ENCODE assay signal across 21 cellular contexts in genomic region chr20:37449276-37449675, GRCh38.
A peak's percentile ranks its signal among the peaks of the same experiment; 100 is the strongest.
DNase-seq lines count a peak whose midpoint lies in the region; ATAC-seq and TF ChIP-seq lines count a peak whose summit lies in the region.
"Had no signal": no experiment of that assay in that cellular context is flagged by ENCODE, and none has a peak within 500 bp of the region (broad histone marks: within the 10 kb centered on the region; RNA-seq: fewer than 3 reads in every experiment).

No MANE protein-coding gene starts in this region.

- H3K18ac ChIP-seq in IMR-90 (ENCODE audit: low read depth, low read length), result no peak overlapping the region

- BruUV-seq in IMR-90 (replicated peaks; lab: Mats Ljungman, UMichigan), result no TSS peak

- no peaks in the 10 kb centered on the region for H3K4me1 Mint-ChIP-seq in natural killer cell
- H3K4me1 Mint-ChIP-seq: GM23338 had no signal

- in situ Hi-C loops in IMR-90 (cut with MboI; ENCODE audit: low sequenced_read_pairs), result no loop called here

- no peaks in the 10 kb centered on the region for H3K9me3 Mint-ChIP-seq in natural killer cell
- H3K9me3 Mint-ChIP-seq: GM23338, HFFc6 had no signal

- H3K79me1 ChIP-seq in IMR-90 (ENCODE audit: low read depth in 1 of 2, low read length in 2 of 2), result no peaks in the 10 kb centered on the region

- H4K20me1 ChIP-seq in IMR-90 (ENCODE audit: insufficient read depth, low read length), result no peaks in the 10 kb centered on the region

- TF ChIP-seq CTCF in IMR-90 (conservative IDR thresholded peaks at IDR 0.05; ENCODE audit: low read depth, low read length) (no peak), foreskin keratinocyte (conservative IDR thresholded peaks at IDR 0.05) (no peak), upper lobe of right lung (IDR thresholded peaks at IDR 0.05) (no peak), natural killer cell (IDR thresholded peaks at IDR 0.05) (no peak)

- H3K36me3 Mint-ChIP-seq in natural killer cell, result peaks cover under 1% of the 10 kb centered on the region

- H4K91ac ChIP-seq in IMR-90 (ENCODE audit: insufficient read depth, low read depth, low read length), result no peak overlapping the region

- H2BK120ac ChIP-seq in IMR-90 (ENCODE audit: low read depth, low read length), result no peak overlapping the region

- no CpG with 5 or more reads among the region's 12 CpGs for WGBS in IMR-90 (ENCODE audit: extremely low coverage in 2 of 2, insufficient read length in 1 of 2), 2 experiments

- H3K4ac ChIP-seq in IMR-90 (ENCODE audit: low read depth, low read length), result no peak overlapping the region

- H3K4me3 Mint-ChIP-seq in natural killer cell, result no peak overlapping the region
- H3K4me3 Mint-ChIP-seq: CD4-positive, alpha-beta T cell; GM23338; HFFc6 had no signal

- no peak overlapping the region for H3K9ac ChIP-seq in IMR-90 (ENCODE audit: low read depth, low read length)

- CTCF ChIA-PET in IMR-90 (lab: Yijun Ruan, JAX), result no interaction called here

- H4K8ac ChIP-seq in IMR-90 (ENCODE audit: low read depth in 2 of 2, low read length in 2 of 2), result no peak overlapping the region

- no peak overlapping the region for H2BK5ac ChIP-seq in IMR-90 (ENCODE audit: low read depth, low read length, poor library complexity, severe bottlenecking)

- H2BK15ac ChIP-seq in IMR-90 (ENCODE audit: low read depth, low read length), result no peak overlapping the region

- H3K27ac ChIP-seq in IMR-90 (ENCODE audit: insufficient read depth, low read length) (no peak overlapping the region), foreskin keratinocyte (no peak overlapping the region), upper lobe of right lung (no peak overlapping the region)
- H3K27ac ChIP-seq: C4-2B had no signal

- no peak overlapping the region for H2AK5ac ChIP-seq in IMR-90 (ENCODE audit: low read depth, low read length)

- H3K14ac ChIP-seq in IMR-90 (replicated peaks; ENCODE audit: low read depth, low read length), result no peak overlapping the region

- intact Hi-C loops in IMR-90 (cut with micrococcal nuclease) (no loop called here), upper lobe of right lung (cut with DNase I) (no loop called here), natural killer cell (cut with micrococcal nuclease) (no loop called here)

- no peak for TF ChIP-seq RAD21 in IMR-90 (IDR thresholded peaks at IDR 0.05; ENCODE audit: low read length)

- DNase-seq in D341Med (ENCODE audit: low spot score) (peak; percentile 17), IMR-90 (no peak), foreskin keratinocyte (peak; percentile 18 to 47), upper lobe of right lung (peak; percentile 36), natural killer cell (no peak)
- no peak for DNase-seq in stimulated activated CD4-positive, alpha-beta T cell treated with anti-CD3 and anti-CD28 coated beads, Interleukin-2, amount 100 ng/mL, for 48 hours
- DNase-seq: ACHN; Caco-2; CD4-positive, alpha-beta T cell; DMS153; DND-41; EL; H7; HFFc6; KG1 had no signal

- H3K4me1 ChIP-seq in IMR-90 (ENCODE audit: control insufficient read depth, insufficient read depth, low read length), result no peaks in the 10 kb centered on the region
- no peaks in the 10 kb centered on the region for H3K4me1 ChIP-seq in foreskin keratinocyte
- no peaks in the 10 kb centered on the region for H3K4me1 ChIP-seq in upper lobe of right lung
- H3K4me1 ChIP-seq: Caco-2 had no signal

- no peak overlapping the region for H2AK9ac ChIP-seq in IMR-90 (replicated peaks; ENCODE audit: low read depth, low read length, poor library complexity)

- no peak overlapping the region for H2BK20ac ChIP-seq in IMR-90 (ENCODE audit: low read depth, low read length)

- H3K56ac ChIP-seq in IMR-90 (ENCODE audit: extremely low read depth, insufficient read depth, low read length), result no peak overlapping the region

- peak overlapping the region; percentile 21 for H2AFZ ChIP-seq in IMR-90 (replicated peaks; ENCODE audit: low read length, poor library complexity)
- H2AFZ ChIP-seq: GM23338 had no signal

- H3K9me1 ChIP-seq in IMR-90 (ENCODE audit: insufficient read depth, low read length), result 0 out of 2 replicates have a peak, but pooled peaks cover 3% of the 10 kb centered on the region

- ATAC-seq in IMR-90 (ENCODE audit: low read depth), result no peak
- ATAC-seq in foreskin keratinocyte, result no peak
- no peak for ATAC-seq in upper lobe of right lung
- ATAC-seq in HG03280 (IDR thresholded peaks at IDR 0.05; ENCODE audit: unreplicated experiment), result no peak
- ATAC-seq in natural killer cell, result no peak
- ATAC-seq: GM12878, GM23338, HCT116, HepG2 had no signal

- no peak overlapping the region for H3K4me3 ChIP-seq in IMR-90 (ENCODE audit: insufficient read depth, low read depth, low read length)
- no peak overlapping the region for H3K4me3 ChIP-seq in upper lobe of right lung
- H3K4me3 ChIP-seq: GM12878, GM23338 had no signal

- POLR2A ChIA-PET in IMR-90 (lab: Charles Lee; ENCODE audit: unreplicated experiment), result no interaction called here

- H3K27me3 ChIP-seq in IMR-90 (ENCODE audit: control insufficient read depth, insufficient read depth, low read length) (peaks cover 57% of the 10 kb centered on the region), foreskin keratinocyte (peaks cover 30% of the 10 kb centered on the region), upper lobe of right lung (no peaks in the 10 kb centered on the region)

- no peak overlapping the region for H3K23ac ChIP-seq in IMR-90 (ENCODE audit: low read depth, low read length)

- H4K5ac ChIP-seq in IMR-90 (ENCODE audit: low read depth, low read length), result no peak overlapping the region

- dilution Hi-C loops in IMR-90 (cut with HindIII; ENCODE audit: low sequenced_read_pairs, unreplicated experiment), result no loop called here

- H3K9me3 ChIP-seq in IMR-90 (ENCODE audit: control insufficient read depth, insufficient read depth, low read length) (peaks cover 7% of the 10 kb centered on the region), upper lobe of right lung (no peaks in the 10 kb centered on the region)

- H3K4me2 ChIP-seq in IMR-90 (ENCODE audit: low read depth, low read length), result no peak overlapping the region
- H3K4me2 ChIP-seq: GM23338 had no signal

- H3K27ac Mint-ChIP-seq in natural killer cell, result no peak overlapping the region
- H3K27ac Mint-ChIP-seq: CD4-positive, alpha-beta T cell; GM23338; HFFc6 had no signal

- TF ChIP-seq POLR2A in IMR-90 (IDR thresholded peaks at IDR 0.05; ENCODE audit: low read depth, low read length), result no peak

- H3K27me3 Mint-ChIP-seq in natural killer cell (ENCODE audit: low read depth in 2 of 2), result peaks cover 7 to 13% of the 10 kb centered on the region in 2 donors

- H3K36me3 ChIP-seq in IMR-90 (ENCODE audit: control insufficient read depth, insufficient read depth, low read length) (no peaks in the 10 kb centered on the region), upper lobe of right lung (no peaks in the 10 kb centered on the region)

TF ChIP-seq in IMR-90, 13 proteins besides CTCF, POLR2A, EP300 and RAD21:
- TF ChIP-seq RFX5 (IDR thresholded peaks at IDR 0.05; ENCODE audit: low read depth, low read length) (no peak), MAZ (IDR thresholded peaks at IDR 0.05; ENCODE audit: borderline replicate concordance, low read depth, low read length) (no peak), USF2 (IDR thresholded peaks at IDR 0.05; ENCODE audit: low read depth, low read length) (no peak), MXI1 (IDR thresholded peaks at IDR 0.05; ENCODE audit: borderline replicate concordance, low read depth, low read length) (no peak), SMC3 (IDR thresholded peaks at IDR 0.05; ENCODE audit: low read depth, low read length) (no peak), BHLHE40 (IDR thresholded peaks at IDR 0.05; ENCODE audit: low read depth, low read length) (no peak), FOS (IDR thresholded peaks at IDR 0.05; ENCODE audit: low read depth, low read length) (no peak), CEBPB (IDR thresholded peaks at IDR 0.05; ENCODE audit: low read depth, low read length) (no peak), NFE2L2 (IDR thresholded peaks at IDR 0.05; ENCODE audit: low read depth, low read length) (no peak)

Comparison
In these comparisons a context has a peak if more than half of its experiments do, and no peak if none do; other contexts are left out.
1. DNase-seq: peak in D341Med (single experiment), foreskin keratinocyte (2 of 2) and upper lobe of right lung (single experiment); none in IMR-90 (single experiment), natural killer cell (single experiment) and stimulated activated CD4-positive, alpha-beta T cell treated with anti-CD3 and anti-CD28 coated beads, Interleukin-2, amount 100 ng/mL, for 48 hours (0 of 2).